In the genomic region with DNA sequence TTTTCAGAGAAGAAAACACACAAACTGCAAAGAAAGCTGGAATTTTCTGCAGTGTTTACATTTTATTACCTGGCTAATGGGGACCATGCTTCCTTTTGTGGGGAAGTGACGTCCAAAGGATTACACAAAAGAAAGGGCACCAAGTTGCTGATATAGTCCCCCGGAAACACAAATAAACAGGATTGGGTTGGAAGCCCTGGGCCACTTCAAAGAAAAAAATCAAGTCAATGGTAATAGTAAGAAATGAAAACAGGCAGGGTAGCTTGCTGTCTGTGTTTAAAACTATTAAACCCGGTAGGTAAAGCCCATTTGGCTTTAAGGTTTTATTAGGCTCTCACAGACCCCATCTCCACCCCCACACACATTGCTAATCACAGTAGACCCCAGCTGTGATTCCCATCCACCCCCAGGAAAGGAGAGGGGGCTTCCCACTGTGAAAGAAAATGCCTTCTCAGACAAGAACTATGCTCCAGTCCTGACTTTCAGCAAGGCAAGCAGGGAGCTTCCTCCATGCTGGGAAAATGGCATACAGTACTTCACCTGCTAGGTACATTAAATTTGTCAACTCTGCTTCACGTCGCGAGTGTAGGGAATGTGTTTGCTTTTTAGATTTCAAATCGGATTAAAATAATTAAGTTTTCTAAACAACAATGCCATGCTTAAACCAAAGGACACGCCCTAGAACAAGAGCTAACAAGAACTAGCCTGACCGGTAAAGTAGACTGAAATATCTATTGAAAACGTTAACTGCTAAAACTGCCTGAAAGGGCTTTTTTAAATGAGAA, we compare ENCODE assay signal across 8 cellular contexts. TPM values are rescaled to one million over a fixed set of nuclear protein-coding genes. Genes with fewer than 3 reads are reported as not detected.
DNase-seq lines count a peak whose midpoint lies in the region; ATAC-seq, FAIRE-seq and TF ChIP-seq lines count a peak whose summit lies in the region.

No MANE protein-coding gene starts in this region.

- peak overlapping the region; percentile 85 for H3K9ac ChIP-seq in adipocyte (ENCODE audit: low read length)
- H3K9ac ChIP-seq in keratinocyte (ENCODE audit: control insufficient read depth, extremely low read depth, insufficient read depth, low read length), result peak overlapping the region; percentile 100

- peak; percentile 79 for FAIRE-seq in keratinocyte (lab: Jason Lieb, UNC)

- dilution Hi-C loops in keratinocyte (cut with MboI; ENCODE audit: extremely low pct_ligation_motif_present, low sequenced_read_pairs), result no loop called here

- peak overlapping the region; percentile 100 for H3K27ac ChIP-seq in keratinocyte (ENCODE audit: control insufficient read depth, insufficient read depth, low read length)
- peak overlapping the region in 3 of 4 donors; percentile 4 to 88 (median 84) for H3K27ac ChIP-seq in tibial nerve

- no peaks in the 10 kb centered on the region for H3K27me3 ChIP-seq in adipocyte (replicated peaks; ENCODE audit: control insufficient read depth, insufficient read depth, low read length)
- H3K27me3 ChIP-seq in keratinocyte (ENCODE audit: control insufficient read depth, extremely low read depth, insufficient read depth, low read length), result no peaks in the 10 kb centered on the region
- peaks cover 0 to 11% of the 10 kb centered on the region in 2 donors for H3K27me3 ChIP-seq in tibial nerve

- H3K79me2 ChIP-seq in keratinocyte (ENCODE audit: control insufficient read depth, insufficient read depth, low read length), result peaks cover 62% of the 10 kb centered on the region

- H3K36me3 ChIP-seq in adipocyte (ENCODE audit: control insufficient read depth, insufficient read depth, low read length, severe bottlenecking) (no peaks in the 10 kb centered on the region), keratinocyte (ENCODE audit: control insufficient read depth in 2 of 2, extremely low read depth in 1 of 2, insufficient read depth in 2 of 2, low read length in 2 of 2) (no peaks in the 10 kb centered on the region), tibial nerve (no peaks in the 10 kb centered on the region)

- H3K4me1 ChIP-seq in adipocyte (ENCODE audit: control insufficient read depth, insufficient read depth, low read length) (peaks cover 10% of the 10 kb centered on the region), keratinocyte (ENCODE audit: control insufficient read depth, extremely low read depth, insufficient read depth, low read length) (peaks cover 43% of the 10 kb centered on the region), tibial nerve (peaks cover 0 to 36% (median 4%) of the 10 kb centered on the region in 4 donors)

- H3K9me3 ChIP-seq in adipocyte (ENCODE audit: control insufficient read depth, low read length), result no peaks in the 10 kb centered on the region
- H3K9me3 ChIP-seq in keratinocyte (ENCODE audit: control insufficient read depth, low read depth, low read length), result no peaks in the 10 kb centered on the region
- no peaks in the 10 kb centered on the region for H3K9me3 ChIP-seq in tibial nerve

- CTCF ChIA-PET in AG04449 (lab: Yijun Ruan, JAX), result interaction anchor here (0.9 to 4.2 kb wide), 7 partner anchors 10 to 485 kb away, joined by 3 to 117 read pairs (median 3); no protein-coding TSS in a partner anchor

- H4K20me1 ChIP-seq in keratinocyte (ENCODE audit: control insufficient read depth, extremely low read depth, insufficient read depth, low read length), result no peaks in the 10 kb centered on the region

- H3K9me1 ChIP-seq in keratinocyte (ENCODE audit: control insufficient read depth, extremely low read depth, insufficient read depth, low read length), result no peaks in the 10 kb centered on the region

- H2AFZ ChIP-seq in keratinocyte (ENCODE audit: control insufficient read depth, low read length), result no peak overlapping the region

- H3K4me3 ChIP-seq in AG04449 (ENCODE audit: low read depth, low read length) (peak overlapping the region; percentile 67), adipocyte (ENCODE audit: low read length) (peak overlapping the region; percentile 86), keratinocyte (ENCODE audit: control insufficient read depth in 2 of 3, extremely low read depth in 1 of 3, insufficient read depth in 2 of 3, low read depth in 1 of 3, low read length in 3 of 3) (peak overlapping the region; percentile 86 to 95 (median 87)), tibial nerve (peak overlapping the region in 3 of 4 donors; percentile 63 to 75 (median 74))

- TF ChIP-seq CTCF in AG04449 (IDR thresholded peaks at IDR 0.05; ENCODE audit: insufficient read depth, low read length, missing control alignments) (no peak), keratinocyte (optimal IDR thresholded peaks at IDR 0.05 in 1 of 3, IDR thresholded peaks at IDR 0.05 in 1 of 3, conservative IDR thresholded peaks at IDR 0.05 in 1 of 3; ENCODE audit: extremely low read depth in 1 of 3, insufficient read depth in 2 of 3, low read length in 3 of 3) (no peak), tibial nerve (IDR thresholded peaks at IDR 0.05) (no peak)

- DNase-seq in AG04449 (ENCODE audit: low read depth, low spot score), result no peak
- peak; percentile 59 for DNase-seq in HuH-7 (ENCODE audit: low spot score)
- DNase-seq in adipocyte (ENCODE audit: low read depth), result peak; percentile 37
- no peak for DNase-seq in keratinocyte (ENCODE audit: low read depth, low spot score)
- no peak for DNase-seq in tibial nerve (ENCODE audit: low spot score in 2 of 2)
- DNase-seq in KG1 (lab: John Stamatoyannopoulos, UW), result no peak

- ATAC-seq in HG03432 (IDR thresholded peaks at IDR 0.05; ENCODE audit: unreplicated experiment), result no peak
- ATAC-seq in GM21515 (IDR thresholded peaks at IDR 0.05; ENCODE audit: unreplicated experiment), result no peak

- H3K4me2 ChIP-seq in keratinocyte (ENCODE audit: control insufficient read depth, extremely low read depth, insufficient read depth, low read depth, low read length), result peak overlapping the region; percentile 88

- TF ChIP-seq POLR2A in tibial nerve (IDR thresholded peaks at IDR 0.05), result no peak

- TF ChIP-seq EP300 in tibial nerve (IDR thresholded peaks at IDR 0.05), result no peak

- POLR2A ChIA-PET in AG04449 (lab: Yijun Ruan, JAX), result no interaction called here

- 38 to 47% methylated on average over 10 of the region's 10 CpGs for WGBS in tibial nerve, 2 donors

RNA-seq across cellular contexts. Expression of gene PERP, which starts 1.1 kb away (rescaled TPM):
- polyA plus RNA-seq in keratinocyte, result 279 to 543 TPM (median 525 TPM) in 3 replicates
- polyA plus RNA-seq in keratinocyte (2011; ENCODE audit: low read depth), result 758 TPM
- 314 and 475 TPM in 2 replicates for polyA plus RNA-seq in keratinocyte (2011; cell fraction: cytosol; rRNA removed)
- polyA plus RNA-seq in keratinocyte (2011; cell fraction: nucleus; rRNA removed), result 637 and 791 TPM in 2 replicates
- polyA plus RNA-seq in keratinocyte (2012; ENCODE audit: low replicate concordance), result 460 and 1,316 TPM in 2 replicates
- polyA minus RNA-seq in keratinocyte, result 284 to 461 TPM (median 304 TPM) in 3 replicates
- 500 TPM for polyA minus RNA-seq in keratinocyte (2011; cell fraction: cytosol; rRNA and poly(A)+ RNA removed)
- 327 and 470 TPM in 2 replicates for polyA minus RNA-seq in keratinocyte (2011; cell fraction: nucleus; rRNA and poly(A)+ RNA removed)
- total RNA-seq in tibial nerve, result 10 to 100 TPM; 15.3 to 29.1 (median 27.7) TPM

RNA-seq across cellular contexts. Expression of gene ARFGEF3, which starts 55.7 kb away (rescaled TPM):
- polyA plus RNA-seq in keratinocyte, result 0.09 to 0.14 TPM (median 0.13 TPM) in 3 replicates
- 0.17 TPM for polyA plus RNA-seq in keratinocyte (2011; ENCODE audit: low read depth)
- polyA plus RNA-seq in keratinocyte (2011; cell fraction: cytosol; rRNA removed), result 0.09 and 0.17 TPM in 2 replicates
- polyA plus RNA-seq in keratinocyte (2011; cell fraction: nucleus; rRNA removed), result 0.32 and 0.36 TPM in 2 replicates
- 0.08 and 0.30 TPM in 2 replicates for polyA plus RNA-seq in keratinocyte (2012; ENCODE audit: low replicate concordance)
- polyA minus RNA-seq in keratinocyte, result 0.23 to 0.45 TPM (median 0.36 TPM) in 3 replicates
- 0.19 TPM for polyA minus RNA-seq in keratinocyte (2011; cell fraction: cytosol; rRNA and poly(A)+ RNA removed)
- polyA minus RNA-seq in keratinocyte (2011; cell fraction: nucleus; rRNA and poly(A)+ RNA removed), result 0.53 and 0.62 TPM in 2 replicates
- total RNA-seq in tibial nerve, result 1 to 10 TPM; 3.9 to 6.9 (median 5.4) TPM

Comparison
In these comparisons a context has a peak if more than half of its experiments do, and no peak if none do; other contexts are left out.
1. DNase-seq: peak in HuH-7 (single experiment) and adipocyte (single experiment); none in AG04449 (single experiment), keratinocyte (single experiment), tibial nerve (0 of 2) and KG1 (single experiment).
2. Peak in every context shown above with its lines, with median percentiles within 50 percentile points of each other: H3K4me3 ChIP-seq.